ENCODE assay signal across 12 cellular contexts in the genomic region with DNA sequence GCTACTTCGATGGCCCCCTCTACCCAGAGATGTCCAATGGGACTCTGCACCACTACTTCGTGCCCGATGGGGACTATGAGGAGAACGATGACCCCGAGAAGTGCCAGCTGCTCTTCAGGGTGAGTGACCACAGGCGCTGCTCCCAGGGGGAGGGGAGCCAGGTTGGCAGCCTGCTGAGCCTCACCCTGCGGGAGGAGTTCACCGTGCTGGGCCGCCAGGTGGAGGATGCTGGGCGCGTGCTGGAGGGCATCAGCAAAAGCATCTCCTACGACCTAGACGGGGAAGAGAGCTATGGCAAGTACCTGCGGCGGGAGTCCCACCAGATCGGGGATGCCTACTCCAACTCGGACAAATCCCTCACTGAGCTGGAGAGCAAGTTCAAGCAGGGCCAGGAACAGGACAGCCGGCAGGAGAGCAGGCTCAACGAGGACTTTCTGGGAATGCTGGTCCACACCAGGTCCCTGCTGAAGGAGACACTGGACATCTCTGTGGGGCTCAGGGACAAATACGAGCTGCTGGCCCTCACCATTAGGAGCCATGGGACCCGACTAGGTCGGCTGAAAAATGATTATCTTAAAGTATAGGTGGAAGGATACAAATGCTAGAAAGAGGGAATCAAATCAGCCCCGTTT. TPM values are rescaled to one million over a fixed set of nuclear protein-coding genes. Genes with fewer than 3 reads are reported as not detected.
A peak's percentile ranks its signal among the peaks of the same experiment; 100 is the strongest.
DNase-seq lines count a peak whose midpoint lies in the region; ATAC-seq, FAIRE-seq and TF ChIP-seq lines count a peak whose summit lies in the region.
"Had no signal": no experiment of that assay in that cellular context is flagged by ENCODE, and none has a peak within 500 bp of the region (broad histone marks: within the 10 kb centered on the region; RNA-seq: fewer than 3 reads in every experiment).

No MANE protein-coding gene starts in this region.

- H2AFZ ChIP-seq in astrocyte (ENCODE audit: low read depth, low read length), result peak overlapping the region; percentile 95
- no peak overlapping the region for H2AFZ ChIP-seq in neuronal stem cell (ENCODE audit: low read length)

- H3K27ac ChIP-seq in AG04450 (ENCODE audit: low read depth, low read length) (no peak overlapping the region), astrocyte (ENCODE audit: low read depth, low read length) (peak overlapping the region; percentile 17), neuronal stem cell (replicated peaks; ENCODE audit: low read length) (no peak overlapping the region)
- H3K27ac ChIP-seq: BLaER1 had no signal

- H3K9me3 Mint-ChIP-seq in astrocyte (ENCODE audit: unreplicated experiment), result no peaks in the 10 kb centered on the region

- no peak overlapping the region for H4K8ac ChIP-seq in neuronal stem cell (ENCODE audit: low read depth, low read length)

- no peak for TF ChIP-seq CTCF in AG04450 (IDR thresholded peaks at IDR 0.05; ENCODE audit: low read depth, low read length)
- no peak for TF ChIP-seq CTCF in astrocyte (IDR thresholded peaks at IDR 0.05; ENCODE audit: insufficient read depth, low read depth, low read length)

- no peak overlapping the region for H3K27ac Mint-ChIP-seq in astrocyte (ENCODE audit: unreplicated experiment)

- no peaks in the 10 kb centered on the region for H3K79me2 ChIP-seq in astrocyte (ENCODE audit: insufficient read depth, low read length)

- POLR2A ChIA-PET in AG04450 (lab: Yijun Ruan, JAX), result interaction anchor here (1.4 to 1.5 kb wide), 2 partner anchors 47 to 81 kb away, joined by 4 to 12 read pairs; no protein-coding TSS in a partner anchor

- CTCF ChIA-PET in AG04450 (lab: Charles Lee), result interaction anchor here (2.8 kb wide), 1 partner anchor 164 kb away, joined by 14 read pairs; no protein-coding TSS in a partner anchor

- no peaks in the 10 kb centered on the region for H3K27me3 Mint-ChIP-seq in astrocyte (ENCODE audit: low read depth, unreplicated experiment)

- no peaks in the 10 kb centered on the region for H3K36me3 Mint-ChIP-seq in astrocyte (ENCODE audit: low read depth, unreplicated experiment)

- peak overlapping the region; percentile 56 for H4K91ac ChIP-seq in neuronal stem cell (ENCODE audit: low read depth, low read length, poor library complexity)

- ATAC-seq in left cardiac atrium (peak; percentile 21 to 24), HG03342 (IDR thresholded peaks at IDR 0.05; ENCODE audit: unreplicated experiment) (no peak)
- ATAC-seq: HCT116 had no signal

- peak overlapping the region; percentile 88 for H2BK15ac ChIP-seq in neuronal stem cell (ENCODE audit: low read length)

- WGBS in neuronal stem cell (ENCODE audit: extremely low coverage in 2 of 2, insufficient read length in 2 of 2, insufficient replicate concordance in 1 of 2), 2 donors, result no CpG with 5 or more reads among the region's 23 CpGs

- H2BK12ac ChIP-seq in neuronal stem cell (ENCODE audit: low read length), result no peak overlapping the region

- H3K4me1 ChIP-seq in astrocyte (ENCODE audit: insufficient read depth, low read length) (peaks cover 8% of the 10 kb centered on the region), neuronal stem cell (ENCODE audit: control insufficient read depth in 2 of 2, insufficient read depth in 1 of 2, low read depth in 1 of 2, low read length in 2 of 2) (peaks cover 0 to 6% of the 10 kb centered on the region in 2 donors)
- H3K4me1 ChIP-seq: BLaER1 had no signal

- H2AK5ac ChIP-seq in neuronal stem cell (ENCODE audit: low read depth, low read length), result peak overlapping the region; percentile 81

- FAIRE-seq in astrocyte (lab: Jason Lieb, UNC), result no peak
- FAIRE-seq: colon, RCC 7860 had no signal

- no peaks in the 10 kb centered on the region for H3K9me3 ChIP-seq in AG04450 (ENCODE audit: control insufficient read depth, insufficient read depth, low read length)
- H3K9me3 ChIP-seq in astrocyte (ENCODE audit: insufficient read depth, low read depth, low read length), result no peaks in the 10 kb centered on the region
- H3K9me3 ChIP-seq in neuronal stem cell (replicated peaks in 1 of 2; ENCODE audit: control insufficient read depth in 2 of 2, insufficient read depth in 1 of 2, low read depth in 1 of 2, low read length in 2 of 2), result no peaks in the 10 kb centered on the region
- H3K9me3 ChIP-seq: BLaER1 had no signal

- intact Hi-C loops in left cardiac atrium (cut with DNase I), result no loop called here

- H4K20me1 ChIP-seq in astrocyte (ENCODE audit: insufficient read depth, low read length), result no peaks in the 10 kb centered on the region
- H4K20me1 ChIP-seq: BLaER1 had no signal

- H3K23ac ChIP-seq in neuronal stem cell (ENCODE audit: low read depth, low read length, poor library complexity), result no peak overlapping the region

- peak overlapping the region; percentile 80 for H3K9ac ChIP-seq in astrocyte (ENCODE audit: low read length)
- no peak overlapping the region for H3K9ac ChIP-seq in neuronal stem cell (ENCODE audit: low read depth, low read length, poor library complexity)
- H3K9ac ChIP-seq: BLaER1 had no signal

- peak overlapping the region; percentile 55 for H2BK120ac ChIP-seq in neuronal stem cell (ENCODE audit: low read depth, low read length)

- peak overlapping the region; percentile 96 for H3K4me2 ChIP-seq in astrocyte (ENCODE audit: low read length)
- no peak overlapping the region for H3K4me2 ChIP-seq in neuronal stem cell (ENCODE audit: insufficient read depth, low read length, poor library complexity, severe bottlenecking)
- H3K4me2 ChIP-seq: BLaER1 had no signal

- peak overlapping the region; percentile 89 for H3K18ac ChIP-seq in neuronal stem cell (ENCODE audit: low read length)

- no peak overlapping the region for H3K4ac ChIP-seq in neuronal stem cell (ENCODE audit: low read length)

- peaks cover 13% of the 10 kb centered on the region for H3K4me1 Mint-ChIP-seq in astrocyte (ENCODE audit: low read depth, unreplicated experiment)

- H3K14ac ChIP-seq in neuronal stem cell (ENCODE audit: low read length), result no peak overlapping the region

- no peak overlapping the region for H2BK5ac ChIP-seq in neuronal stem cell (ENCODE audit: low read length)

- H3K4me3 Mint-ChIP-seq in astrocyte (ENCODE audit: unreplicated experiment), result peak overlapping the region; percentile 57

- H3K79me1 ChIP-seq in neuronal stem cell (ENCODE audit: low read depth, low read length), result no peaks in the 10 kb centered on the region

- H3K36me3 ChIP-seq in astrocyte (ENCODE audit: insufficient read depth, low read length) (no peaks in the 10 kb centered on the region), neuronal stem cell (replicated peaks in 1 of 2; ENCODE audit: control insufficient read depth in 2 of 2, insufficient read depth in 2 of 2, low read length in 2 of 2) (no peaks in the 10 kb centered on the region)
- H3K36me3 ChIP-seq: BLaER1 had no signal

- H3K4me3 ChIP-seq in AG04450 (ENCODE audit: low read depth, low read length) (peak overlapping the region; percentile 80), astrocyte (ENCODE audit: insufficient read depth, low read depth, low read length) (peak overlapping the region; percentile 73), neuronal stem cell (ENCODE audit: low read length in 2 of 2) (peak overlapping the region in 1 of 2 donors; percentile 73)
- H3K4me3 ChIP-seq: BLaER1 had no signal

- DNase-seq in AG04450 (ENCODE audit: low read depth, low spot score) (no peak), astrocyte (ENCODE audit: low read depth) (no peak), left cardiac atrium (no peak), neuronal stem cell (ENCODE audit: low spot score) (no peak), NCI-H1436 treated with DMSO at 0.1 percent for 48 hours (lab: John Stamatoyannopoulos, UW) (no peak), NCI-H345 treated with DMSO at 0.1 percent for 48 hours (lab: John Stamatoyannopoulos, UW; ENCODE audit: unreplicated experiment) (no peak)
- DNase-seq in activated CD8-positive, alpha-beta memory T cell treated with anti-CD3 and anti-CD28 coated beads for 24 hours, result no peak

- H3K27me3 ChIP-seq in AG04450 (ENCODE audit: control insufficient read depth, insufficient read depth, low read length) (no peaks in the 10 kb centered on the region), astrocyte (ENCODE audit: insufficient read depth, low read length) (no peaks in the 10 kb centered on the region), neuronal stem cell (ENCODE audit: control insufficient read depth in 3 of 3, insufficient read depth in 3 of 3, low read depth in 1 of 3, low read length in 3 of 3) (peaks cover 0 to 5% (median 0%) of the 10 kb centered on the region in 3 experiments)
- H3K27me3 ChIP-seq: BLaER1 had no signal

RNA-seq across cellular contexts. Expression of a gene that starts 0.8 kb away (rescaled TPM):
- 44.4 and 49.0 TPM in 2 replicates for polyA plus RNA-seq in AG04450 (2011; rRNA removed)
- polyA minus RNA-seq in AG04450 (2011; rRNA and poly(A)+ RNA removed), result 24.1 and 26.6 TPM in 2 replicates
- total RNA-seq in astrocyte (0.75 and 0.91 TPM in 2 replicates), left cardiac atrium (10 to 100 TPM in 1 of 2 donors, 1 to 10 TPM in 1; 9.4 to 14.3 TPM)
- polyA plus RNA-seq in neuronal stem cell (2013, experiment 1 of 2), result 0.15 TPM
- 0.19 TPM for polyA plus RNA-seq in neuronal stem cell (2013, experiment 2 of 2)

RNA-seq across cellular contexts. Expression of a gene that starts 45.9 kb away (rescaled TPM):
- polyA plus RNA-seq in AG04450 (2011; rRNA removed), result 0.06 and 0.07 TPM in 2 replicates
- polyA minus RNA-seq in AG04450 (2011; rRNA and poly(A)+ RNA removed), result not detected in 2 replicates
- total RNA-seq in astrocyte (0.39 and 0.62 TPM in 2 replicates), left cardiac atrium (under 1 TPM; 0.18 to 0.29 TPM)
- not detected for polyA plus RNA-seq in neuronal stem cell (2013, experiment 1 of 2)
- polyA plus RNA-seq in neuronal stem cell (2013, experiment 2 of 2), result not detected
